In the genomic region with DNA sequence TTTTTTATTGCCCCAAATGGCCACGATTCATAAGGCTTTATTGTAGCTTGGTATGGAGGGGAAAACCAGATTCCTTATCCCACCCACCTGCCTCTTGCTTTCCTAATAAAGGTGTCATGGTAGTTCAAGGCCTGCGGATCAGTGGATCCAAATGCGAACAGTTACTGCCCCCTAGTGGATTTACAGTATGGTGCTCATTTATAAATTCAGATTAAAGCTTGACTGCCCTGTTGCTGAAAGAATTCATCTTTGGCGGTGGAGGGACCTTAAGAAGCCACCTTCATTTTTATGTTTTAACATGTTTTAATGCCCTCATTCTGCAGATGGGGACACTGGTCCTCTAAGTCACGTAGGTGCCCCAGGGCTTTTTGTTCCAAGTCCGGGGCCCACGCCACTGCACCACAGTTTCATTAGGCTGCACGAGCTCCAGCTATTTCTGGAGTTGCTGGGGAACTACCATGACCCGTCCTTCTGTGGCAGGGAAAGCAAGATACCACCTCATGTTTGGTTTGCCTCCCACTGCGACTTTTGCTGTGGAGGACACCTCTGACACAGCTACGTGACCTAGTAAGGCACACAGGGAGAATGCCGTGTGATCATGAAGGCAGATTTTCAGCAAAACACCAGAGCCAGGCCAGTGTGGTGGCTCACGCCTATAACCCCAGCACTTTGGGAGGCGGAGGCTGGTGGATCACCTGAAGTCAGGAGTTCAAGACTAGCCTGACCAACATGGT, we compare ENCODE assay signal across 8 cellular contexts.
DNase-seq lines count a peak whose midpoint lies in the region; ATAC-seq and TF ChIP-seq lines count a peak whose summit lies in the region.

No MANE protein-coding gene starts in this region.

- H3K9me3 Mint-ChIP-seq in nephron progenitor cell: peaks cover 3% of the 10 kb centered on the region

- H3K27me3 Mint-ChIP-seq in nephron progenitor cell (ENCODE audit: low read depth, poor library complexity): peaks cover 15% of the 10 kb centered on the region

- no peaks in the 10 kb centered on the region for H3K36me3 Mint-ChIP-seq in nephron progenitor cell (ENCODE audit: low read depth)

- TF ChIP-seq CTCF in GM12801 (IDR thresholded peaks at IDR 0.05; ENCODE audit: extremely low read depth, insufficient read length) (peak; percentile 56), nephron progenitor cell (IDR thresholded peaks at IDR 0.05) (peak; percentile 84)

- DNase-seq in AG20443 (ENCODE audit: low spot score) (peak; percentile 51), NCI-H1694 (lab: John Stamatoyannopoulos, UW) (peak; percentile 60), T1000 (lab: John Stamatoyannopoulos, UW) (peak; percentile 13), fibroblast of gingiva (ENCODE audit: low read depth) (peak; percentile 55), nephron progenitor cell (peak; percentile 46)

- no peak overlapping the region for H3K27ac Mint-ChIP-seq in nephron progenitor cell

- no peak overlapping the region for H3K4me3 Mint-ChIP-seq in nephron progenitor cell

- H3K4me1 Mint-ChIP-seq in nephron progenitor cell: peaks cover 33% of the 10 kb centered on the region

- ATAC-seq in HG02970 (IDR thresholded peaks at IDR 0.05; ENCODE audit: low FRiP score, unreplicated experiment) (no peak), HG02885 (IDR thresholded peaks at IDR 0.05; ENCODE audit: poor library complexity, unreplicated experiment) (no peak)
